In the genomic region with DNA sequence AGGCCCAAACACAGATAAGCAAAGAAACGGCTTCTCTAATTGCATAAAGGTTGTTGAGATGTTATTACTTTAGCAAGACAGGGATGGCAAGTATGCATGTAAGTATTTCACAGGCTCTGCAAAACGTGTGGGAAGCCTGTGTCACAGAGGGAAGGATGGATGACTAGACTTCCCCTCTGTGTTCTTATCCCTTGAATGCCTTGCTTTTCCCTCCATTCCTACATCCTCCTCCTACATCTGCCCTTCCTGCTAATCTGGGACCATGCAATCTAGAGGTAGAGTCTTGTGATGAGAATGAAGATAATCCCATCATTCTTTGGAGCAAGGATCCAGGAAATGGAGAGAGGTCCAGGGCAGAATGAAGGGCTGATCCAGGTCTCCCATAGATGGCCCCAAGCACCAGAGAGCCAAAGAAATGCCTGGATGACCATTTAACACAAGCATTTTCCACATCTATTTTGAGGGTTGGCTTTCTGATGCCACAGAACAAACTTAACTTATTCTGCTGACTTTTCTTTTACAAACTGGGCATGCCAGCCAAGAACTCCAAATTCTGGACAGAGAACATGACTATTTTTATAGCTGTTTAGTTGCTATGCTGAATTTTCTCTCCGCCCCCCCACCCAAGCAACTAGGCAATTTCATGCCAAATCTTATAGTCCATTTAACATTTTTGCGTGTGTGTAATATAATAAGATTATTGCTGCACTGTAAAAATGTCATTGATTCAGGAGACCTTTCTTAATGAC, we compare ENCODE assay signal across 27 cellular contexts. TPM values are rescaled to one million over a fixed set of nuclear protein-coding genes. Genes with fewer than 3 reads are reported as not detected.
DNase-seq lines count a peak whose midpoint lies in the region; ATAC-seq and TF ChIP-seq lines count a peak whose summit lies in the region.
"Had no signal": no experiment of that assay in that cellular context is flagged by ENCODE, and none has a peak within 500 bp of the region (broad histone marks: within the 10 kb centered on the region; RNA-seq: fewer than 3 reads in every experiment).

No MANE protein-coding gene starts in this region.

- no peaks in the 10 kb centered on the region for H3K27me3 ChIP-seq in Panc1 (ENCODE audit: control insufficient read depth, insufficient read depth, low read length)
- no peaks in the 10 kb centered on the region for H3K27me3 ChIP-seq in osteoblast (ENCODE audit: insufficient read depth, low read length)
- no peaks in the 10 kb centered on the region for H3K27me3 ChIP-seq in aorta (ENCODE audit: control insufficient read depth in 1 of 2, insufficient read depth in 2 of 2, low read length in 1 of 2)
- H3K27me3 ChIP-seq: left lung, upper lobe of left lung had no signal

- no peak overlapping the region for H3K4me2 ChIP-seq in osteoblast (ENCODE audit: insufficient read depth, low read length)
- H3K4me2 ChIP-seq: PC-9 had no signal

- intact Hi-C loops in Panc1 (cut with micrococcal nuclease; ENCODE audit: unreplicated experiment), result no loop called here
- intact Hi-C loops in aorta (cut with DNase I), result loop anchor here (5.0 kb wide), 1 partner anchor 46 kb away; a partner anchor contains a TSS
- intact Hi-C loops in activated CD4-positive, alpha-beta memory T cell treated with anti-CD3 and anti-CD28 coated beads for 36 hours (cut with micrococcal nuclease), result no loop called here

- H3K27ac Mint-ChIP-seq in endothelial cell (ENCODE audit: unreplicated experiment), result peak overlapping the region; percentile 25
- no peak overlapping the region for H3K27ac Mint-ChIP-seq in activated CD4-positive, alpha-beta memory T cell treated with anti-CD3 and anti-CD28 coated beads for 36 hours
- H3K27ac Mint-ChIP-seq: activated CD4-positive, alpha-beta T cell treated with anti-CD3 and anti-CD28 coated beads for 36 hours; brain; CD14-positive monocyte; naive B cell had no signal

- H3K27me3 Mint-ChIP-seq in endothelial cell (ENCODE audit: unreplicated experiment), result peaks cover 2% of the 10 kb centered on the region
- H3K27me3 Mint-ChIP-seq in activated CD4-positive, alpha-beta memory T cell treated with anti-CD3 and anti-CD28 coated beads for 36 hours, result peaks cover 35% of the 10 kb centered on the region
- H3K27me3 Mint-ChIP-seq: brain had no signal

- no peak for TF ChIP-seq CTCF in Panc1 (IDR thresholded peaks at IDR 0.05)
- TF ChIP-seq CTCF in endothelial cell (IDR thresholded peaks at IDR 0.05; ENCODE audit: unreplicated experiment), result no peak
- no peak for TF ChIP-seq CTCF in osteoblast (IDR thresholded peaks at IDR 0.05; ENCODE audit: extremely low read depth, low read depth, low read length)

- no TSS peak for BruUV-seq in Panc1 (replicated peaks; lab: Mats Ljungman, UMichigan)

- 0 out of 2 replicates have a peak, but pooled peaks have one; percentile 35 for ATAC-seq in Panc1
- peak; percentile 65 for ATAC-seq in aorta (ENCODE audit: low FRiP score)
- ATAC-seq in GM19452 (IDR thresholded peaks at IDR 0.05; ENCODE audit: unreplicated experiment), result no peak
- ATAC-seq: activated CD4-positive, alpha-beta T cell treated with anti-CD3 and anti-CD28 coated beads for 36 hours; left lung had no signal

- H3K9me3 Mint-ChIP-seq in endothelial cell (ENCODE audit: unreplicated experiment), result no peaks in the 10 kb centered on the region
- no peaks in the 10 kb centered on the region for H3K9me3 Mint-ChIP-seq in activated CD4-positive, alpha-beta memory T cell treated with anti-CD3 and anti-CD28 coated beads for 36 hours
- H3K9me3 Mint-ChIP-seq: CD14-positive monocyte had no signal

- POLR2A ChIA-PET in Panc1 (lab: Charles Lee), result interaction anchor here (0.6 to 0.7 kb wide), 2 partner anchors 327 to 1911 kb away, joined by 3 read pairs; no protein-coding TSS in a partner anchor
- POLR2A ChIA-PET in activated CD4-positive, alpha-beta memory T cell treated with anti-CD3 and anti-CD28 coated beads for 36 hours (lab: Charles Lee), result no interaction called here

- peaks cover 76% of the 10 kb centered on the region for H3K4me1 ChIP-seq in Panc1 (ENCODE audit: control insufficient read depth, insufficient read depth, low read length)
- H3K4me1 ChIP-seq in osteoblast (ENCODE audit: insufficient read depth, low read length), result peaks cover 32% of the 10 kb centered on the region
- peaks cover 12 to 20% of the 10 kb centered on the region in 2 donors for H3K4me1 ChIP-seq in aorta (ENCODE audit: control insufficient read depth in 1 of 2, insufficient read depth in 2 of 2, low read length in 2 of 2)

- H3K27ac ChIP-seq in Panc1 (ENCODE audit: low read length) (peak overlapping the region; percentile 96), osteoblast (ENCODE audit: low read depth, low read length) (peak overlapping the region; percentile 40), aorta (ENCODE audit: low read depth in 1 of 2, low read length in 2 of 2) (peak overlapping the region; percentile 63 to 98)
- H3K27ac ChIP-seq: HL-60, left lung, neutrophil, PC-9, upper lobe of left lung had no signal

- WGBS in aorta, 2 donors, result 6 to 8% methylated on average over 4 of the region's 4 CpGs

- peaks cover 41% of the 10 kb centered on the region for H3K36me3 Mint-ChIP-seq in endothelial cell (ENCODE audit: low read depth, unreplicated experiment)
- no peaks in the 10 kb centered on the region for H3K36me3 Mint-ChIP-seq in activated CD4-positive, alpha-beta memory T cell treated with anti-CD3 and anti-CD28 coated beads for 36 hours
- H3K36me3 Mint-ChIP-seq: brain, CD14-positive monocyte, naive B cell had no signal

- peak overlapping the region; percentile 44 for H3K4me3 Mint-ChIP-seq in endothelial cell (ENCODE audit: unreplicated experiment)
- H3K4me3 Mint-ChIP-seq in activated CD4-positive, alpha-beta memory T cell treated with anti-CD3 and anti-CD28 coated beads for 36 hours, result no peak overlapping the region
- H3K4me3 Mint-ChIP-seq: activated CD4-positive, alpha-beta T cell treated with anti-CD3 and anti-CD28 coated beads for 36 hours; brain; CD14-positive monocyte; naive B cell had no signal

- H3K9me3 ChIP-seq in Panc1 (ENCODE audit: control insufficient read depth, insufficient read depth, low read depth, low read length), result no peaks in the 10 kb centered on the region
- H3K9me3 ChIP-seq in osteoblast (ENCODE audit: low read depth, low read length), result no peaks in the 10 kb centered on the region
- H3K9me3 ChIP-seq in aorta (ENCODE audit: control insufficient read depth, low read length), result no peaks in the 10 kb centered on the region
- H3K9me3 ChIP-seq: left lung, neutrophil, upper lobe of left lung had no signal

- CTCF ChIA-PET in Panc1 (lab: Charles Lee), result no interaction called here
- CTCF ChIA-PET in activated CD4-positive, alpha-beta memory T cell treated with anti-CD3 and anti-CD28 coated beads for 36 hours (lab: Charles Lee), result no interaction called here

- H3K36me3 ChIP-seq in Panc1 (ENCODE audit: control insufficient read depth, insufficient read depth, low read length) (no peaks in the 10 kb centered on the region), osteoblast (ENCODE audit: insufficient read depth, low read length) (peaks cover 16% of the 10 kb centered on the region), aorta (ENCODE audit: control insufficient read depth in 1 of 2, insufficient read depth in 2 of 2, low read length in 1 of 2) (no peaks in the 10 kb centered on the region)
- H3K36me3 ChIP-seq: left lung, neutrophil, upper lobe of left lung had no signal

- H4K20me1 ChIP-seq in osteoblast (ENCODE audit: insufficient read depth, low read length), result no peaks in the 10 kb centered on the region

- H3K4me3 ChIP-seq in Panc1 (ENCODE audit: low read depth in 2 of 2, low read length in 2 of 2), result no peak overlapping the region
- H3K4me3 ChIP-seq in osteoblast (ENCODE audit: insufficient read depth, low read length), result no peak overlapping the region
- H3K4me3 ChIP-seq in aorta (ENCODE audit: low read length in 2 of 2), result no peak overlapping the region
- H3K4me3 ChIP-seq: left lung, PC-9, upper lobe of left lung had no signal

- no peak overlapping the region for H2AFZ ChIP-seq in osteoblast (ENCODE audit: low read length)
- H2AFZ ChIP-seq: PC-9 had no signal

- in situ Hi-C loops in Panc1 (cut with HindIII; ENCODE audit: low pct_unique_long_range_greater_than_20kb, low sequenced_read_pairs), result no loop called here

- H3K79me2 ChIP-seq in osteoblast (ENCODE audit: insufficient read depth, low read length), result peaks cover 98% of the 10 kb centered on the region

- DNase-seq in Panc1 (ENCODE audit: low read depth, low spot score) (no peak), endothelial cell (ENCODE audit: low spot score) (no peak), osteoblast (ENCODE audit: insufficient read length, low spot score, missing footprints) (no peak), aorta (no peak), NCI-H128 (lab: John Stamatoyannopoulos, UW; ENCODE audit: unreplicated experiment) (no peak)
- DNase-seq in activated CD4-positive, alpha-beta memory T cell treated with anti-CD3 and anti-CD28 coated beads for 36 hours, result no peak
- DNase-seq: activated CD4-positive, alpha-beta T cell treated with anti-CD3 and anti-CD28 coated beads for 36 hours; activated gamma-delta T cell; DMS79 treated with DMSO at 0.1 percent for 48 hours; effector CD4-positive, alpha-beta T cell; erythroblast; hypothalamus; Karpas-422; left lung; mesendoderm; naive B cell; NCI-H2171; NCI-H524 treated with DMSO at 0.1 percent for 48 hours; NK-92 treated with Interleukin-12 subunit alpha and Interleukin-12 subunit beta, amount 100 ng/mL, for 24 hours; PC-9; stimulated activated CD4-positive, alpha-beta T cell treated with anti-CD3 and anti-CD28 coated beads, Interleukin-2, amount 100 ng/mL, for 24 hours; upper lobe of left lung had no signal

- peaks cover 51% of the 10 kb centered on the region for H3K4me1 Mint-ChIP-seq in endothelial cell (ENCODE audit: unreplicated experiment)
- H3K4me1 Mint-ChIP-seq in activated CD4-positive, alpha-beta memory T cell treated with anti-CD3 and anti-CD28 coated beads for 36 hours (ENCODE audit: low read depth), result no peaks in the 10 kb centered on the region
- H3K4me1 Mint-ChIP-seq: activated CD4-positive, alpha-beta T cell treated with anti-CD3 and anti-CD28 coated beads for 36 hours; CD14-positive monocyte; naive B cell had no signal

RNA-seq across cellular contexts. Expression of a gene that starts 48.1 kb away (rescaled TPM):
- total RNA-seq in Panc1 (2021; ENCODE audit: unreplicated experiment) (93.4 TPM), endothelial cell (ENCODE audit: unreplicated experiment) (486 TPM), osteoblast (173 and 200 TPM in 2 replicates), aorta (100 to 1,000 TPM; 111 to 221 TPM)
- polyA plus RNA-seq in Panc1 (2012; ENCODE audit: insufficient read length), result 75.5 TPM
- polyA plus RNA-seq in aorta, result 10 to 100 TPM; 19.2 to 52.9 TPM
- 1 to 10 TPM; 1.5 to 1.6 TPM for total RNA-seq in activated CD4-positive, alpha-beta memory T cell treated with anti-CD3 and anti-CD28 coated beads for 36 hours

Comparison
In these comparisons a context has a peak if more than half of its experiments do, and no peak if none do; other contexts are left out.
1. H3K27ac ChIP-seq: peak in every context shown above with its lines; median percentile 96 in Panc1; 80 in aorta; 40 in osteoblast.
2. RNA of a gene that starts 48.1 kb away (total RNA-seq): 486 TPM in endothelial cell (single experiment), 111 to 221 TPM in aorta, 173 to 200 TPM in osteoblast and 93.4 TPM in Panc1 (single experiment); 1.5 to 1.6 TPM in activated CD4-positive, alpha-beta memory T cell treated with anti-CD3 and anti-CD28 coated beads for 36 hours; every median in the first group is over 10 times any median in the second.
3. intact Hi-C loops: an anchor here in aorta (5.0 kb wide); none called in Panc1 and activated CD4-positive, alpha-beta memory T cell treated with anti-CD3 and anti-CD28 coated beads for 36 hours.